In the genomic region with DNA sequence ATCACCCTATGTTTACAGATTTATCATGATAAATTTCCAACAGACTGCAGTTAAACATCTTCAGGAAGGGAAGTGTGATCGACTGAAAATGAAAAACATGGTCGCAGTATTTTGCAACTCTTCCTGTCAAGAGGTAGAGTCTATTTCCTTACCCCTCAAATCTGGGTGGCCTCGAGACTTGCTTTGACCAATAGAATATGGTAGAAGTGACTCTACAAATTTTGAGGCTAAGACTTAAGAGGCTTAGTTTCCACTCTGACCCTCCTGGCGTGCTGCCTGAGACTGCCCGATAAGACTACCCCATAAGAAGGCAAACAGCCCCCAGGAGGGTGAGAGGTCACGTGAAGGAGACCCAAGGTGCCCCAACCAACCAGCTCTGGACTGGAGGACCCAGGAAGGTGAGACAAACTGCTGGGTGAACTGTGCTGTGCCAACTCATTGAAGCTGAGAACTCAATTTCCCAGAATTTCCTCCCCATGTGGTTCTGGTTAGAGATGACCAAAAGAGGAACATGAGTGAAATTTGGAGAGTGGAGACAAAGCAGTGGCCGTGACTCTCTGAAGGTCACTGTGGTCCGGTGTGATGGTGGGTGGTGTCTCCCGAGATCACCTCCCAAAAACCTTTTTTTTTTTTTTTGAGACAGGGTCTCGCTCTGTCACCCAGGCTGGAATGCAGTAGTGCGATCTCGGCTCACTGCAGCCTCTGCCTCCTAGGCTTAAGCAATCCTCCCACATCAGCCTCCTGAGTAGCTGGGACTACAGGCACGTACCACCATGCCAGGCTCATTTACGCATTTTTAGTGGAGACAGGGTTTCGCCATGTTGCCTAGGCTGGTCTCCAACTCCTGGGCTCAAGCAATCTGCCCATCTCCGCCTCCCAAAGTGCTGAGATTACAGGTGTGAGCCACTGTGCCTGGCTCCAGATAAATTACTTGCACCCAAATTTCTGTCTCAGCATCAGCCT, we compare ENCODE assay signal across 1 cellular context.
TF ChIP-seq lines count a peak whose summit lies in the region.

No MANE protein-coding gene starts in this region.

TF ChIP-seq in K562, 482 proteins besides CTCF, POLR2A, EP300 and RAD21 (continued from another document and continues in another):
- TF ChIP-seq, protein P1, sequence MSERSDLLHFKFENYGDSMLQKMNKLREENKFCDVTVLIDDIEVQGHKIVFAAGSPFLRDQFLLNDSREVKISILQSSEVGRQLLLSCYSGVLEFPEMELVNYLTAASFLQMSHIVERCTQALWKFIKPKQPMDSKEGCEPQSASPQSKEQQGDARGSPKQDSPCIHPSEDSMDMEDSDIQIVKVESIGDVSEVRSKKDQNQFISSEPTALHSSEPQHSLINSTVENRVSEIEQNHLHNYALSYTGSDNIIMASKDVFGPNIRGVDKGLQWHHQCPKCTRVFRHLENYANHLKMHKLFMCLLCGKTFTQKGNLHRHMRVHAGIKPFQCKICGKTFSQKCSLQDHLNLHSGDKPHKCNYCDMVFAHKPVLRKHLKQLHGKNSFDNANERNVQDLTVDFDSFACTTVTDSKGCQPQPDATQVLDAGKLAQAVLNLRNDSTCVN (CRISPR knock-in tag; IDR thresholded peaks at IDR 0.05) = no peak
- TF ChIP-seq TEAD4 (IDR thresholded peaks at IDR 0.05; ENCODE audit: low read length) = 0 out of 2 replicates have a peak, but pooled peaks have one; percentile 10
- no peak for TF ChIP-seq TEAD4 (CRISPR knock-in tag; IDR thresholded peaks at IDR 0.05; ENCODE audit: borderline replicate concordance)
- 0 out of 2 replicates have a peak, but pooled peaks have one; percentile 5 for TF ChIP-seq PKNOX1 (IDR thresholded peaks at IDR 0.05)
- no peak for TF ChIP-seq KDM2B (CRISPR knock-in tag; IDR thresholded peaks at IDR 0.05)
- TF ChIP-seq POLR3A (IDR thresholded peaks at IDR 0.05; ENCODE audit: borderline replicate concordance, extremely low read depth, insufficient read depth, insufficient read length) = no peak
- no peak for TF ChIP-seq FUS (optimal IDR thresholded peaks at IDR 0.05; ENCODE audit: low read depth, low read length)
- TF ChIP-seq XRCC3 (IDR thresholded peaks at IDR 0.05) = no peak
- no peak for TF ChIP-seq TAF1 (IDR thresholded peaks at IDR 0.05; ENCODE audit: control insufficient read depth, extremely low read depth, insufficient read depth, low read length, severe bottlenecking)
- no peak for TF ChIP-seq ZNF699 (CRISPR knock-in tag; IDR thresholded peaks at IDR 0.05; ENCODE audit: insufficient replicate concordance)
- no peak for TF ChIP-seq CEBPG (CRISPR knock-in tag; IDR thresholded peaks at IDR 0.05)
- no peak for TF ChIP-seq CEBPG (tag; conservative IDR thresholded peaks at IDR 0.05 in 1 of 2, IDR thresholded peaks at IDR 0.05 in 1 of 2)
- TF ChIP-seq DLX4 (CRISPR knock-in tag; IDR thresholded peaks at IDR 0.05) = no peak
- no peak for TF ChIP-seq ZNF561 (CRISPR knock-in tag; conservative IDR thresholded peaks at IDR 0.05)
- TF ChIP-seq, protein P2, sequence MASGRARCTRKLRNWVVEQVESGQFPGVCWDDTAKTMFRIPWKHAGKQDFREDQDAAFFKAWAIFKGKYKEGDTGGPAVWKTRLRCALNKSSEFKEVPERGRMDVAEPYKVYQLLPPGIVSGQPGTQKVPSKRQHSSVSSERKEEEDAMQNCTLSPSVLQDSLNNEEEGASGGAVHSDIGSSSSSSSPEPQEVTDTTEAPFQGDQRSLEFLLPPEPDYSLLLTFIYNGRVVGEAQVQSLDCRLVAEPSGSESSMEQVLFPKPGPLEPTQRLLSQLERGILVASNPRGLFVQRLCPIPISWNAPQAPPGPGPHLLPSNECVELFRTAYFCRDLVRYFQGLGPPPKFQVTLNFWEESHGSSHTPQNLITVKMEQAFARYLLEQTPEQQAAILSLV (tag; IDR thresholded peaks at IDR 0.05) = no peak
- 0 out of 2 replicates have a peak, but pooled peaks have one; percentile 25 for TF ChIP-seq ZNF592 (IDR thresholded peaks at IDR 0.05)
- TF ChIP-seq HNRNPH1 (optimal IDR thresholded peaks at IDR 0.05; ENCODE audit: low read depth, low read length) = no peak
- no peak for TF ChIP-seq GATAD2B (IDR thresholded peaks at IDR 0.05; ENCODE audit: borderline replicate concordance)
- TF ChIP-seq PTBP1 (IDR thresholded peaks at IDR 0.05; ENCODE audit: low read depth, low read length) = no peak
- no peak for TF ChIP-seq MEF2D (tag; conservative IDR thresholded peaks at IDR 0.05; ENCODE audit: low read depth)
- TF ChIP-seq SMC3 (conservative IDR thresholded peaks at IDR 0.05; ENCODE audit: insufficient read depth, low read depth, low read length) = no peak
- TF ChIP-seq SMAD3 (CRISPR knock-in tag; conservative IDR thresholded peaks at IDR 0.05) = no peak
- no peak for TF ChIP-seq ZNF431 (CRISPR knock-in tag; IDR thresholded peaks at IDR 0.05)
- TF ChIP-seq U2AF2 (optimal IDR thresholded peaks at IDR 0.05; ENCODE audit: low read depth, low read length) = no peak
- no peak for TF ChIP-seq ZBED1 (IDR thresholded peaks at IDR 0.05)
- TF ChIP-seq ZNF217 (CRISPR knock-in tag; IDR thresholded peaks at IDR 0.05) = no peak
- TF ChIP-seq SAFB2 (IDR thresholded peaks at IDR 0.05; ENCODE audit: borderline replicate concordance, low read depth, low read length, severe bottlenecking) = no peak
- no peak for TF ChIP-seq CHCHD3 (CRISPR knock-in tag; IDR thresholded peaks at IDR 0.05)
- TF ChIP-seq CTBP1 (IDR thresholded peaks at IDR 0.05; ENCODE audit: borderline replicate concordance) = peak; percentile 60; the same call in 1 of the 2 replicates
- no peak for TF ChIP-seq MEIS2 (IDR thresholded peaks at IDR 0.05; ENCODE audit: partially characterized antibody)
- TF ChIP-seq CEBPZ (IDR thresholded peaks at IDR 0.05; ENCODE audit: borderline replicate concordance, low read depth, low read length) = no peak
- TF ChIP-seq, protein P3, sequence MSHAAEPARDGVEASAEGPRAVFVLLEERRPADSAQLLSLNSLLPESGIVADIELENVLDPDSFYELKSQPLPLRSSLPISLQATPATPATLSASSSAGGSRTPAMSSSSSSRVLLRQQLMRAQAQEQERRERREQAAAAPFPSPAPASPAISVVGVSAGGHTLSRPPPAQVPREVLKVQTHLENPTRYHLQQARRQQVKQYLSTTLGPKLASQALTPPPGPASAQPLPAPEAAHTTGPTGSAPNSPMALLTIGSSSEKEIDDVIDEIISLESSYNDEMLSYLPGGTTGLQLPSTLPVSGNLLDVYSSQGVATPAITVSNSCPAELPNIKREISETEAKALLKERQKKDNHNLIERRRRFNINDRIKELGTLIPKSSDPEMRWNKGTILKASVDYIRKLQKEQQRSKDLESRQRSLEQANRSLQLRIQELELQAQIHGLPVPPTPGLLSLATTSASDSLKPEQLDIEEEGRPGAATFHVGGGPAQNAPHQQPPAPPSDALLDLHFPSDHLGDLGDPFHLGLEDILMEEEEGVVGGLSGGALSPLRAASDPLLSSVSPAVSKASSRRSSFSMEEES (CRISPR knock-in tag; IDR thresholded peaks at IDR 0.05) = peak; percentile 27
- TF ChIP-seq GABPB2 (CRISPR knock-in tag; conservative IDR thresholded peaks at IDR 0.05) = no peak
- 0 out of 2 replicates have a peak, but pooled peaks have one; percentile 39 for TF ChIP-seq ZNF175 (CRISPR knock-in tag; IDR thresholded peaks at IDR 0.05; ENCODE audit: low read depth)
- TF ChIP-seq E4F1 (CRISPR knock-in tag; IDR thresholded peaks at IDR 0.05; ENCODE audit: borderline replicate concordance) = no peak
- no peak for TF ChIP-seq DIDO1 (tag; IDR thresholded peaks at IDR 0.05; ENCODE audit: low read depth)
- no peak for TF ChIP-seq ZNF239 (CRISPR knock-in tag; IDR thresholded peaks at IDR 0.05)
- no peak for TF ChIP-seq SRF (CRISPR knock-in tag; IDR thresholded peaks at IDR 0.05)
- peak; percentile 88 for TF ChIP-seq ESRRA (IDR thresholded peaks at IDR 0.05; ENCODE audit: borderline replicate concordance, low read depth)
- TF ChIP-seq EWSR1 (IDR thresholded peaks at IDR 0.05; ENCODE audit: borderline replicate concordance, low read depth, partially characterized antibody) = no peak
- no peak for TF ChIP-seq NFIC (IDR thresholded peaks at IDR 0.05)
- no peak for TF ChIP-seq RBFOX2 (IDR thresholded peaks at IDR 0.05; ENCODE audit: low read depth, low read length)
- TF ChIP-seq NFXL1 (CRISPR knock-in tag; IDR thresholded peaks at IDR 0.05) = no peak
- no peak for TF ChIP-seq ZBTB8A (IDR thresholded peaks at IDR 0.05; ENCODE audit: partially characterized antibody)
- no peak for TF ChIP-seq ZNF589 (CRISPR knock-in tag; IDR thresholded peaks at IDR 0.05; ENCODE audit: low read depth)
- TF ChIP-seq SRSF7 (optimal IDR thresholded peaks at IDR 0.05; ENCODE audit: low read depth, low read length) = no peak
- no peak for TF ChIP-seq ELF2 (CRISPR knock-in tag; IDR thresholded peaks at IDR 0.05)
- TF ChIP-seq SOX6 (IDR thresholded peaks at IDR 0.05) = peak; percentile 8; the same call in 1 of the 2 replicates
